ENCODE assay signal across 22 cellular contexts in the genomic region with DNA sequence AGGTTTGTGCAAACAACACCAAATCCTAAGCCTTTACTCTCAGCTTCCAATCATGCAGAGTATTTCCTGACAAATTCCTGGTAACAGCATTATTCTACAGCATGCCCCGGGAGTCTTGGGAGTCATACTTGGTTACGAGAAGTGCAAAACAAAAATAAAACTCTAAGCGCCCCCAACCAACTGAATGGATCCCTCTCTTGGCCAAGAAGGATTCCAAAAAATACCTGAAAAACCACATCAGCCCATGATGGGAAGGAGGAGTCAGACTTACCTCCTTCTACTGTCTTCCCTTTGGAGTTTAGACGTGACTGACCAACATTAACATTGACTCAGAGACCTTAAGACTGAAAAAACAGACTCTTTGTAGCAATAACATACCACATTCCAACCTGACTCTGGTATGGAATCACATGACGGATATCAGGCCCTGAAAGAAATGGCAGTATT. TPM values are rescaled to one million over a fixed set of nuclear protein-coding genes. Genes with fewer than 3 reads are reported as not detected.
DNase-seq lines count a peak whose midpoint lies in the region; FAIRE-seq and TF ChIP-seq lines count a peak whose summit lies in the region.
"Had no signal": no experiment of that assay in that cellular context is flagged by ENCODE, and none has a peak within 500 bp of the region (broad histone marks: within the 10 kb centered on the region; RNA-seq: fewer than 3 reads in every experiment).

No MANE protein-coding gene starts in this region.

- H3K9me3 ChIP-seq in GM23248 (ENCODE audit: low read depth), result no peaks in the 10 kb centered on the region
- no peaks in the 10 kb centered on the region for H3K9me3 ChIP-seq in astrocyte (ENCODE audit: insufficient read depth, low read depth, low read length)
- H3K9me3 ChIP-seq in smooth muscle cell (replicated peaks; ENCODE audit: low read depth), result peaks cover 13% of the 10 kb centered on the region
- no peaks in the 10 kb centered on the region for H3K9me3 ChIP-seq in MG63
- H3K9me3 ChIP-seq: colonic mucosa, neutrophil had no signal

- no peaks in the 10 kb centered on the region for H3K36me3 ChIP-seq in GM23248 (ENCODE audit: low read depth)
- H3K36me3 ChIP-seq in astrocyte (ENCODE audit: insufficient read depth, low read length), result no peaks in the 10 kb centered on the region
- peaks cover 5% of the 10 kb centered on the region for H3K36me3 ChIP-seq in smooth muscle cell (ENCODE audit: low read depth)
- H3K36me3 ChIP-seq in MG63, result no peaks in the 10 kb centered on the region
- H3K36me3 ChIP-seq: colonic mucosa, neutrophil, right atrium auricular region, suprapubic skin had no signal

- no peaks in the 10 kb centered on the region for H3K27me3 ChIP-seq in GM23248 (replicated peaks; ENCODE audit: insufficient read depth)
- H3K27me3 ChIP-seq in astrocyte (ENCODE audit: insufficient read depth, low read length), result no peaks in the 10 kb centered on the region
- no peaks in the 10 kb centered on the region for H3K27me3 ChIP-seq in smooth muscle cell (ENCODE audit: low read depth)
- H3K27me3 ChIP-seq in MG63, result no peaks in the 10 kb centered on the region
- H3K27me3 ChIP-seq: colonic mucosa, foreskin keratinocyte, neutrophil, right atrium auricular region, suprapubic skin had no signal

- no peak overlapping the region for H2AFZ ChIP-seq in GM23248
- H2AFZ ChIP-seq in astrocyte (ENCODE audit: low read depth, low read length), result no peak overlapping the region
- H2AFZ ChIP-seq in smooth muscle cell (ENCODE audit: low read depth), result no peak overlapping the region

- WGBS in GM23248 (ENCODE audit: low coverage in 1 of 2, low lambda C conversion rate in 2 of 2, missing lambda C conversion rate in 2 of 2), 2 experiments, result 54 to 59% methylated on average over 5 of the region's 5 CpGs
- WGBS in smooth muscle cell (ENCODE audit: low lambda C conversion rate), result 28% methylated on average over 5 of the region's 5 CpGs

- H3K4me2 ChIP-seq in GM23248 (ENCODE audit: unreplicated experiment) (no peak overlapping the region), astrocyte (ENCODE audit: low read length) (peak overlapping the region; percentile 62), smooth muscle cell (peak overlapping the region; percentile 31)

- DNase-seq in GM23248, result peak; percentile 28
- peak; percentile 40 for DNase-seq in astrocyte (ENCODE audit: low read depth)
- peak; percentile 70 for DNase-seq in glomerular endothelial cell (ENCODE audit: extremely low read depth, low read depth, low spot score)
- DNase-seq in smooth muscle cell (lab: John Stamatoyannopoulos, UW; ENCODE audit: unreplicated experiment), result no peak
- DNase-seq in retina, result no peak
- no peak for DNase-seq in T-helper 2 cell treated with Interferon-gamma antibody and Interleukin-4, amounts not matched to agents 5 μg/mL and 100 μg/mL, for 36 hours (ENCODE audit: low spot score)
- DNase-seq in MG63, result no peak
- DNase-seq: activated CD8-positive, alpha-beta T cell treated with anti-CD3 and anti-CD28 coated beads for 36 hours; activated naive CD4-positive, alpha-beta T cell treated with anti-CD3 and anti-CD28 coated beads for 36 hours; activated T-cell treated with anti-CD3 and anti-CD28 coated beads, Interleukin-2, amount 50 U/mL, for 1 hour; colonic mucosa; foreskin keratinocyte; Karpas-422; mucosa of descending colon; NCI-H2171; OCI-M1; SHP77 treated with DMSO at 0.1 percent for 48 hours had no signal

- H3K4me3 Mint-ChIP-seq in astrocyte (ENCODE audit: unreplicated experiment), result peak overlapping the region; percentile 21
- H3K4me3 Mint-ChIP-seq in T-helper 2 cell treated with Interferon-gamma antibody and Interleukin-4, amounts not matched to agents 5 μg/mL and 100 μg/mL, for 36 hours, result no peak overlapping the region
- H3K4me3 Mint-ChIP-seq: activated CD8-positive, alpha-beta T cell treated with anti-CD3 and anti-CD28 coated beads for 36 hours; activated naive CD4-positive, alpha-beta T cell treated with anti-CD3 and anti-CD28 coated beads for 36 hours; B cell had no signal

- peaks cover 15% of the 10 kb centered on the region; the same call in 1 of the 2 replicates for H3F3A ChIP-seq in GM23248 (ENCODE audit: insufficient read depth)
- H3F3A ChIP-seq in smooth muscle cell (ENCODE audit: low read depth), result peaks cover 14% of the 10 kb centered on the region

- H3K27me3 Mint-ChIP-seq in astrocyte (ENCODE audit: low read depth, unreplicated experiment), result no peaks in the 10 kb centered on the region
- peaks cover 7% of the 10 kb centered on the region for H3K27me3 Mint-ChIP-seq in T-helper 2 cell treated with Interferon-gamma antibody and Interleukin-4, amounts not matched to agents 5 μg/mL and 100 μg/mL, for 36 hours (ENCODE audit: low read depth)
- H3K27me3 Mint-ChIP-seq: activated CD8-positive, alpha-beta T cell treated with anti-CD3 and anti-CD28 coated beads for 36 hours had no signal

- no peak for FAIRE-seq in astrocyte (lab: Jason Lieb, UNC)
- FAIRE-seq: endometrium had no signal

- H3K27ac Mint-ChIP-seq in astrocyte (ENCODE audit: unreplicated experiment), result peak overlapping the region; percentile 8
- H3K27ac Mint-ChIP-seq in T-helper 2 cell treated with Interferon-gamma antibody and Interleukin-4, amounts not matched to agents 5 μg/mL and 100 μg/mL, for 36 hours, result no peak overlapping the region
- H3K27ac Mint-ChIP-seq: activated CD8-positive, alpha-beta T cell treated with anti-CD3 and anti-CD28 coated beads for 36 hours; activated naive CD4-positive, alpha-beta T cell treated with anti-CD3 and anti-CD28 coated beads for 36 hours; B cell had no signal

- TF ChIP-seq CTCF in astrocyte (IDR thresholded peaks at IDR 0.05; ENCODE audit: insufficient read depth, low read depth, low read length) (no peak), smooth muscle cell (IDR thresholded peaks at IDR 0.05; ENCODE audit: borderline replicate concordance, insufficient read depth, poor library complexity, severe bottlenecking) (no peak)

- H3K9me3 Mint-ChIP-seq in astrocyte (ENCODE audit: unreplicated experiment), result peaks cover 12% of the 10 kb centered on the region
- peaks cover 13% of the 10 kb centered on the region for H3K9me3 Mint-ChIP-seq in T-helper 2 cell treated with Interferon-gamma antibody and Interleukin-4, amounts not matched to agents 5 μg/mL and 100 μg/mL, for 36 hours

- H3K36me3 Mint-ChIP-seq in astrocyte (ENCODE audit: low read depth, unreplicated experiment), result peaks cover 5% of the 10 kb centered on the region
- peaks cover 2% of the 10 kb centered on the region for H3K36me3 Mint-ChIP-seq in T-helper 2 cell treated with Interferon-gamma antibody and Interleukin-4, amounts not matched to agents 5 μg/mL and 100 μg/mL, for 36 hours (ENCODE audit: low read depth)

- in situ Hi-C loops in GM23248 (cut with MboI), result no loop called here

- H3K4me1 Mint-ChIP-seq in astrocyte (ENCODE audit: low read depth, unreplicated experiment), result peaks cover 16% of the 10 kb centered on the region
- H3K4me1 Mint-ChIP-seq in T-helper 2 cell treated with Interferon-gamma antibody and Interleukin-4, amounts not matched to agents 5 μg/mL and 100 μg/mL, for 36 hours (ENCODE audit: low read depth), result peaks cover 3% of the 10 kb centered on the region
- H3K4me1 Mint-ChIP-seq: B cell had no signal

- H3K9ac ChIP-seq in GM23248 (no peak overlapping the region), astrocyte (ENCODE audit: low read length) (no peak overlapping the region), smooth muscle cell (ENCODE audit: low read depth) (peak overlapping the region; percentile 7)

- peak overlapping the region; percentile 21; the same call in 1 of the 2 replicates for H3K27ac ChIP-seq in GM23248
- peak overlapping the region; percentile 63 for H3K27ac ChIP-seq in astrocyte (ENCODE audit: low read depth, low read length)
- peak overlapping the region; percentile 52 for H3K27ac ChIP-seq in smooth muscle cell (ENCODE audit: low read depth)
- H3K27ac ChIP-seq: colonic mucosa, foreskin keratinocyte, neutrophil, right atrium auricular region, suprapubic skin had no signal

- H3K4me3 ChIP-seq in GM23248 (no peak overlapping the region), astrocyte (ENCODE audit: insufficient read depth, low read depth, low read length) (no peak overlapping the region), smooth muscle cell (no peak overlapping the region), MG63 (no peak overlapping the region)
- H3K4me3 ChIP-seq: colonic mucosa, mucosa of descending colon, right atrium auricular region, suprapubic skin had no signal

- no peaks in the 10 kb centered on the region for H3K9me2 ChIP-seq in GM23248 (ENCODE audit: insufficient read depth)

- H3K79me2 ChIP-seq in GM23248 (ENCODE audit: insufficient read depth), result no peaks in the 10 kb centered on the region
- H3K79me2 ChIP-seq in astrocyte (ENCODE audit: insufficient read depth, low read length), result no peaks in the 10 kb centered on the region
- H3K79me2 ChIP-seq in smooth muscle cell (ENCODE audit: low read depth), result no peaks in the 10 kb centered on the region

- H4K20me1 ChIP-seq in GM23248 (ENCODE audit: insufficient read depth) (no peaks in the 10 kb centered on the region), astrocyte (ENCODE audit: insufficient read depth, low read length) (no peaks in the 10 kb centered on the region), smooth muscle cell (ENCODE audit: low read depth) (no peaks in the 10 kb centered on the region)

- peaks cover 18% of the 10 kb centered on the region for H3K4me1 ChIP-seq in GM23248 (ENCODE audit: insufficient read depth)
- peaks cover 9% of the 10 kb centered on the region for H3K4me1 ChIP-seq in astrocyte (ENCODE audit: insufficient read depth, low read length)
- peaks cover 4% of the 10 kb centered on the region for H3K4me1 ChIP-seq in smooth muscle cell (ENCODE audit: low read depth)
- H3K4me1 ChIP-seq: colonic mucosa, foreskin keratinocyte, right atrium auricular region had no signal

RNA-seq across cellular contexts. Expression of gene PPP1R3G, which starts 30.7 kb away (rescaled TPM):
- total RNA-seq in GM23248 (2014; rRNA removed; shearing (Covaris generic)), result 1.5 and 2.6 TPM in 2 replicates
- polyA plus RNA-seq in GM23248 (2016; fragmentation: Nextera tagmentation; extraction: Ambion mirVana) (0.84 and 0.85 TPM in 2 replicates), smooth muscle cell (1.4 and 1.8 TPM in 2 replicates)
- total RNA-seq in astrocyte (0.39 and 0.70 TPM in 2 replicates), glomerular endothelial cell (0.70 and 1.4 TPM in 2 replicates), smooth muscle cell (0.63 and 1.4 TPM in 2 replicates)
- total RNA-seq in MG63 (2014; rRNA removed; shearing (Covaris generic); ENCODE audit: low replicate concordance), result 0.16 TPM in 1 of 2 replicates, not detected in the other
- total RNA-seq: activated naive CD4-positive, alpha-beta T cell treated with anti-CD3 and anti-CD28 coated beads for 36 hours had no signal

RNA-seq across cellular contexts. Expression of gene RPP40, which starts 50.6 kb away (rescaled TPM):
- total RNA-seq in GM23248 (2014; rRNA removed; shearing (Covaris generic)), result 16.2 and 29.3 TPM in 2 replicates
- polyA plus RNA-seq in GM23248 (2016; fragmentation: Nextera tagmentation; extraction: Ambion mirVana) (21.9 and 29.0 TPM in 2 replicates), smooth muscle cell (6.7 and 9.9 TPM in 2 replicates)
- total RNA-seq in astrocyte (11.6 and 16.6 TPM in 2 replicates), glomerular endothelial cell (6.9 and 19.8 TPM in 2 replicates), smooth muscle cell (7.7 and 11.0 TPM in 2 replicates)
- total RNA-seq in MG63 (2014; rRNA removed; shearing (Covaris generic); ENCODE audit: low replicate concordance), result 24.2 and 46.7 TPM in 2 replicates

Comparison
In these comparisons a context has a peak if more than half of its experiments do, and no peak if none do; other contexts are left out.
1. DNase-seq: peak in GM23248 (single experiment), astrocyte (single experiment) and glomerular endothelial cell (single experiment); none in smooth muscle cell (single experiment), retina (single experiment), T-helper 2 cell treated with Interferon-gamma antibody and Interleukin-4, amounts not matched to agents 5 μg/mL and 100 μg/mL, for 36 hours (single experiment) and MG63 (single experiment).
2. Peak in every context shown above with its lines, with median percentiles within 50 percentile points of each other: H3K27ac ChIP-seq.